Comparison of ENCODE assay signal across 9 cellular contexts in genomic region chr6:28207244-28208179, GRCh38. TPM values are rescaled to one million over a fixed set of nuclear protein-coding genes. Genes with fewer than 3 reads are reported as not detected.
DNase-seq lines count a peak whose midpoint lies in the region; ATAC-seq and TF ChIP-seq lines count a peak whose summit lies in the region.
"Had no signal": no experiment of that assay in that cellular context is flagged by ENCODE, and none has a peak within 500 bp of the region (broad histone marks: within the 10 kb centered on the region; RNA-seq: fewer than 3 reads in every experiment).

No MANE protein-coding gene starts in this region.

- ATAC-seq in CD4-positive, CD25-positive, alpha-beta regulatory T cell (ENCODE audit: low read depth in 2 of 2): no peak
- ATAC-seq in HG03432 (IDR thresholded peaks at IDR 0.05; ENCODE audit: unreplicated experiment) (peak; percentile 39), left lung (peak; percentile 59), upper lobe of right lung (peak; percentile 72)
- ATAC-seq in activated naive CD8-positive, alpha-beta T cell treated with anti-CD3 and anti-CD28 coated beads, Interleukin-2, amount 50 U/mL, for 24 hours: peak; percentile 42

- H3K27me3 ChIP-seq in CD4-positive, CD25-positive, alpha-beta regulatory T cell (ENCODE audit: control insufficient read depth, insufficient read depth, low read length): peaks cover 67% of the 10 kb centered on the region
- H3K27me3 ChIP-seq in left lung (peaks cover 82 to 94% of the 10 kb centered on the region in 2 donors), upper lobe of right lung (peaks cover 81% of the 10 kb centered on the region)

- H3K4me1 ChIP-seq in CD4-positive, CD25-positive, alpha-beta regulatory T cell (ENCODE audit: control insufficient read depth, insufficient read depth, low read length, poor library complexity, severe bottlenecking): peaks cover 19% of the 10 kb centered on the region
- H3K4me1 ChIP-seq in left lung (peaks cover 0 to 23% of the 10 kb centered on the region in 2 donors), upper lobe of right lung (peaks cover 5% of the 10 kb centered on the region)

- peaks cover 3 to 21% (median 13%) of the 10 kb centered on the region in 7 donors for H3K9me3 Mint-ChIP-seq in CD4-positive, CD25-positive, alpha-beta regulatory T cell
- peaks cover 22% of the 10 kb centered on the region for H3K9me3 Mint-ChIP-seq in activated naive CD8-positive, alpha-beta T cell treated with anti-CD3 and anti-CD28 coated beads, Interleukin-2, amount 50 U/mL, for 24 hours

- H3K4me3 ChIP-seq in CD4-positive, CD25-positive, alpha-beta regulatory T cell (ENCODE audit: low read depth, low read length): peak overlapping the region; percentile 22
- peak overlapping the region in 1 of 2 donors; percentile 27 for H3K4me3 ChIP-seq in left lung
- H3K4me3 ChIP-seq in upper lobe of right lung: peak overlapping the region; percentile 24

- peaks cover 26 to 41% of the 10 kb centered on the region in 2 experiments for H3K9me3 ChIP-seq in CD4-positive, CD25-positive, alpha-beta regulatory T cell (ENCODE audit: control insufficient read depth in 2 of 2, low read length in 2 of 2)
- H3K9me3 ChIP-seq in left lung (peaks cover 0 to 6% of the 10 kb centered on the region in 2 donors), upper lobe of right lung (peaks cover 4% of the 10 kb centered on the region)

- peaks cover 76% of the 10 kb centered on the region for H3K27me3 Mint-ChIP-seq in CD4-positive, CD25-positive, alpha-beta regulatory T cell
- peaks cover 88% of the 10 kb centered on the region for H3K27me3 Mint-ChIP-seq in activated naive CD8-positive, alpha-beta T cell treated with anti-CD3 and anti-CD28 coated beads, Interleukin-2, amount 50 U/mL, for 24 hours

- H3K36me3 ChIP-seq in CD4-positive, CD25-positive, alpha-beta regulatory T cell (ENCODE audit: control insufficient read depth, insufficient read depth, low read length): no peaks in the 10 kb centered on the region
- H3K36me3 ChIP-seq in left lung: no peaks in the 10 kb centered on the region
- no peaks in the 10 kb centered on the region for H3K36me3 ChIP-seq in upper lobe of right lung

- H3K27ac Mint-ChIP-seq in CD4-positive, CD25-positive, alpha-beta regulatory T cell: no peak overlapping the region
- no peak overlapping the region for H3K27ac Mint-ChIP-seq in activated naive CD8-positive, alpha-beta T cell treated with anti-CD3 and anti-CD28 coated beads, Interleukin-2, amount 50 U/mL, for 24 hours

- H3K36me3 Mint-ChIP-seq in CD4-positive, CD25-positive, alpha-beta regulatory T cell: peaks cover 4% of the 10 kb centered on the region
- H3K36me3 Mint-ChIP-seq in activated naive CD8-positive, alpha-beta T cell treated with anti-CD3 and anti-CD28 coated beads, Interleukin-2, amount 50 U/mL, for 24 hours (ENCODE audit: low read depth): peaks cover 6% of the 10 kb centered on the region

- DNase-seq in CD4-positive, CD25-positive, alpha-beta regulatory T cell: peak in 1 of 3 donors; percentile 48
- no peak for DNase-seq in activated naive CD8-positive, alpha-beta T cell treated with anti-CD3 and anti-CD28 coated beads, Interleukin-2, amount 50 U/mL, for 24 hours
- DNase-seq in left lung (peak in 1 of 2 donors; percentile 83), upper lobe of right lung (peak; percentile 70), NCI-H146 treated with DMSO at 0.1 percent for 48 hours (lab: John Stamatoyannopoulos, UW; ENCODE audit: unreplicated experiment) (no peak), cerebellar cortex (ENCODE audit: low spot score) (no peak), NCI-H510A treated with DMSO at 0.1 percent for 48 hours (lab: John Stamatoyannopoulos, UW) (no peak)

- H3K4me3 Mint-ChIP-seq in CD4-positive, CD25-positive, alpha-beta regulatory T cell: peak overlapping the region; percentile 24 to 75 (median 66)
- peak overlapping the region; percentile 74 for H3K4me3 Mint-ChIP-seq in activated naive CD8-positive, alpha-beta T cell treated with anti-CD3 and anti-CD28 coated beads, Interleukin-2, amount 50 U/mL, for 24 hours

- intact Hi-C loops in left lung (cut with DNase I): no loop called here
- intact Hi-C loops in upper lobe of right lung (cut with DNase I): no loop called here

- no peak overlapping the region for H3K27ac ChIP-seq in CD4-positive, CD25-positive, alpha-beta regulatory T cell (ENCODE audit: insufficient read depth, low read length, poor library complexity, severe bottlenecking)
- H3K27ac ChIP-seq in left lung (peak overlapping the region in 1 of 2 donors; percentile 7), upper lobe of right lung (peak overlapping the region; percentile 55)
- H3K27ac ChIP-seq: HL-60 had no signal

- peaks cover 14 to 27% (median 24%) of the 10 kb centered on the region in 4 donors for H3K4me1 Mint-ChIP-seq in CD4-positive, CD25-positive, alpha-beta regulatory T cell
- H3K4me1 Mint-ChIP-seq in activated naive CD8-positive, alpha-beta T cell treated with anti-CD3 and anti-CD28 coated beads, Interleukin-2, amount 50 U/mL, for 24 hours: peaks cover 25% of the 10 kb centered on the region

- no peak for TF ChIP-seq CTCF in left lung (IDR thresholded peaks at IDR 0.05)
- TF ChIP-seq CTCF in upper lobe of right lung (IDR thresholded peaks at IDR 0.05): no peak

RNA-seq across cellular contexts. Expression of gene ZSCAN9, which starts 17.6 kb away (rescaled TPM):
- total RNA-seq in CD4-positive, CD25-positive, alpha-beta regulatory T cell: 0.91 TPM
- 1 to 10 TPM; 2.4 to 6.4 (median 3.7) TPM for polyA plus RNA-seq in CD4-positive, CD25-positive, alpha-beta regulatory T cell
- total RNA-seq in left lung: 10 to 100 TPM; 10.6 to 12.3 TPM
- 13.5 TPM for total RNA-seq in upper lobe of right lung

RNA-seq across cellular contexts. Expression of gene ZKSCAN4, which starts 44.6 kb away (rescaled TPM):
- 2.1 TPM for total RNA-seq in CD4-positive, CD25-positive, alpha-beta regulatory T cell
- polyA plus RNA-seq in CD4-positive, CD25-positive, alpha-beta regulatory T cell: 1 to 10 TPM; 2.1 to 6.3 (median 3.4) TPM
- total RNA-seq in left lung (1 to 10 TPM; 4.9 to 5.4 TPM), upper lobe of right lung (4.5 TPM)

RNA-seq across cellular contexts. Expression of gene NKAPL, which starts 51.6 kb away (rescaled TPM):
- not detected for total RNA-seq in CD4-positive, CD25-positive, alpha-beta regulatory T cell
- under 1 TPM in 2 of 4 donors, not detected in 2; 0.14 to 0.30 TPM for polyA plus RNA-seq in CD4-positive, CD25-positive, alpha-beta regulatory T cell
- total RNA-seq in left lung: 1 to 10 TPM; 1.0 to 1.5 TPM
- total RNA-seq in upper lobe of right lung: 0.87 TPM

RNA-seq across cellular contexts. Expression of gene ZSCAN26, which starts 59.4 kb away (rescaled TPM):
- 9.6 TPM for total RNA-seq in CD4-positive, CD25-positive, alpha-beta regulatory T cell
- 10 to 100 TPM; 14.9 to 19.1 (median 17.7) TPM for polyA plus RNA-seq in CD4-positive, CD25-positive, alpha-beta regulatory T cell
- total RNA-seq in left lung: 1 to 10 TPM; 9.6 to 9.9 TPM
- total RNA-seq in upper lobe of right lung: 11.3 TPM

Comparison
In these comparisons a context has a peak if more than half of its experiments do, and no peak if none do; other contexts are left out.
1. ATAC-seq: peak in HG03432 (single experiment), activated naive CD8-positive, alpha-beta T cell treated with anti-CD3 and anti-CD28 coated beads, Interleukin-2, amount 50 U/mL, for 24 hours (single experiment), left lung (single experiment) and upper lobe of right lung (single experiment); none in CD4-positive, CD25-positive, alpha-beta regulatory T cell (0 of 2).